28 cellular contexts compared by ENCODE assay signal in genomic region chr18:42617086-42617725, GRCh38.
"Had no signal": no experiment of that assay in that cellular context is flagged by ENCODE, and none has a peak within 500 bp of the region (broad histone marks: within the 10 kb centered on the region; RNA-seq: fewer than 3 reads in every experiment).

No MANE protein-coding gene starts in this region.

- H3K4me3 ChIP-seq: colonic mucosa, lower lobe of right lung, neural progenitor cell, right atrium auricular region, smooth muscle cell, uterus had no signal

- H3K4me1 ChIP-seq: colonic mucosa, lower lobe of right lung, parathyroid adenoma, uterus had no signal

- H3K9me3 ChIP-seq: colonic mucosa, lower lobe of right lung, right atrium auricular region, uterus had no signal

- DNase-seq: activated CD4-positive, alpha-beta T cell treated with anti-CD3 and anti-CD28 coated beads for 36 hours; activated CD4-positive, CD25-positive, alpha-beta regulatory T cell; activated CD8-positive, alpha-beta T cell treated with anti-CD3 and anti-CD28 coated beads, Interleukin-2, amount 10 ng/mL, durations not matched to agents 7 days and 5 days; activated naive CD4-positive, alpha-beta T cell; activated T-cell treated with anti-CD3 and anti-CD28 coated beads for 4 hours; activated T-cell treated with anti-CD3 and anti-CD28 coated beads, Interleukin-2, amount 50 U/mL, for 72 hours; colonic mucosa; effector CD8-positive, alpha-beta T cell; erythroblast; foreskin fibroblast; head of caudate nucleus; hippocampal formation; lower lobe of right lung; mesendoderm; natural killer cell; occipital lobe; stimulated activated CD4-positive, alpha-beta T cell treated with anti-CD3 and anti-CD28 coated beads, Interleukin-1b, Interleukin-23, amount 100 ng/mL, for 48 hours; stimulated activated CD4-positive, alpha-beta T cell treated with anti-CD3 and anti-CD28 coated beads, Interleukin-4, amount 100 ng/mL, for 4 hours; stimulated activated CD8-positive, alpha-beta memory T cell treated with anti-CD3 and anti-CD28 coated beads, Interleukin-4, amount 100 ng/mL, for 48 hours; stimulated activated naive CD8-positive, alpha-beta T cell treated with anti-CD3 and anti-CD28 coated beads, Interleukin-15, amount 100 ng/mL, for 72 hours; uterus had no signal

- H3K36me3 ChIP-seq: colonic mucosa, lower lobe of right lung, neural progenitor cell, right atrium auricular region, uterus had no signal

- H3K27me3 ChIP-seq: colonic mucosa, neural progenitor cell, right atrium auricular region, uterus had no signal

- ATAC-seq: activated CD4-positive, alpha-beta T cell treated with anti-CD3 and anti-CD28 coated beads for 36 hours; activated CD8-positive, alpha-beta T cell treated with anti-CD3 and anti-CD28 coated beads, Interleukin-2, amount 10 ng/mL, durations not matched to agents 7 days and 5 days; activated naive CD4-positive, alpha-beta T cell treated with anti-CD3 and anti-CD28 coated beads, Interleukin-2, amount 50 U/mL, for 72 hours; activated T-cell treated with anti-CD3 and anti-CD28 coated beads, Interleukin-2, amount 50 U/mL, for 72 hours; left lobe of liver; lower lobe of right lung; natural killer cell; stimulated activated memory B cell treated with anti-CD40 and anti-IgM and Interleukin-4, amounts not matched to agents 10 μg/mL and 1 μg/mL and 100 μg/mL, for 72 hours; stimulated activated naive CD8-positive, alpha-beta T cell treated with anti-CD3 and anti-CD28 coated beads, Interleukin-15, amount 100 ng/mL, for 72 hours had no signal

- H3K27ac ChIP-seq: colonic mucosa, lower lobe of right lung, neural progenitor cell, parathyroid adenoma, right atrium auricular region, uterus had no signal
